Comparison of ENCODE assay signal across 9 cellular contexts in the genomic region with DNA sequence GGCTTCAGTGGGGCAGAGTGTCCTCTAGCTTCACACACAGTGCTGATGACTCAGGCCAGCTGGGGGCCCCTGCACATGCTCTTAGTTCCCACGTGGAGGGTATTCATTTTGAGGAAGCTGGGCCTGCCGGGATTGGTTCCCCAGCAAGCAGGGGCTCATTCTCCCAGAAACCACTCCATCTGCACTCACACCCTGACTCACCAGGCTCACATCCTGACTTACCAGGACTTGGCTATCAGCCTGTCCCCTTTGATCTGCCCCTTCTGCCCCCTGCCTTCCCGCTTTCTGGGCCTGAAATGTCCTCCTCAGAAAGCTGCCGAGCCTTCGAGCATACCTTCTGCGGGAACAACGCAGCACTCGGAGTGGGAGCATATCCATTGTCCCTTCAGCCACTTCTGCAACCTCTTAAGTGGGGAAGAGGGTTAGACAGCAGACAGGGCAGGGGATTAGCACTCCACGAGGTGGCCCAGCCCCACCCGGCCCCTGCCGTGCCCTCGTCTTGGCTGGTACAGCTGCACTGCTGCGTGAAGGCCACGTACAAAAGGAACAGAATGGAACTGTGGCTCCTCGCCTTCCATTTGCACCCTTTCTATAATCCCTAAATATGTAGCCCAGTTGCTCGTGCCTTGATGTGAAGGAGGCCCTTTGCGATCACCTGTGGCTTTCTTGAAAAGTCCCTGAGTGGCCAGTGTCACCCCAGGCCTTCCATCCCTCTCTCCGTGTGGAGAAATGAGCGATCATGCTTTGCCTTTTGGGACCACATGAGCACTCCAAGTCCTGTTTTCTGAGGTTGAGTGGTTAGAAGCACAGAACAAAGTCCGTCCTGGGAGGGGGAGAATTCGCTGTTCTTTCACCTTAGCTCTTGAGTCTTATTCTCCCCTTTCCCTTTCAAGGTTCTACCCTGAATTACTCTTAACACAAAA. TPM values are rescaled to one million over a fixed set of nuclear protein-coding genes. Genes with fewer than 3 reads are reported as not detected.
DNase-seq lines count a peak whose midpoint lies in the region; ATAC-seq and TF ChIP-seq lines count a peak whose summit lies in the region.
"Had no signal": no experiment of that assay in that cellular context is flagged by ENCODE, and none has a peak within 500 bp of the region (broad histone marks: within the 10 kb centered on the region; RNA-seq: fewer than 3 reads in every experiment).

No MANE protein-coding gene starts in this region.

- no peak for TF ChIP-seq EP300 in sigmoid colon (IDR thresholded peaks at IDR 0.05)

- TF ChIP-seq CTCF in RWPE2 (IDR thresholded peaks at IDR 0.05; ENCODE audit: poor library complexity, severe bottlenecking): no peak
- no peak for TF ChIP-seq CTCF in esophagus squamous epithelium (IDR thresholded peaks at IDR 0.05)
- no peak for TF ChIP-seq CTCF in sigmoid colon (IDR thresholded peaks at IDR 0.05)

- intact Hi-C loops in esophagus squamous epithelium (cut with DNase I) (no loop called here), sigmoid colon (cut with DNase I) (loop anchor here (2.0 to 10.0 kb wide), 2 partner anchors 25 to 63 kb away; partner anchors contain the start of genes DDX54 and RITA1), posterior cingulate gyrus (cut with DNase I) (no loop called here)

- H3K9me3 ChIP-seq in RWPE2 (ENCODE audit: severe bottlenecking): no peaks in the 10 kb centered on the region
- H3K9me3 ChIP-seq in esophagus squamous epithelium: no peaks in the 10 kb centered on the region
- H3K9me3 ChIP-seq in sigmoid colon: no peaks in the 10 kb centered on the region

- H3K27me3 ChIP-seq in RWPE2 (ENCODE audit: insufficient read depth, poor library complexity, severe bottlenecking) (no peaks in the 10 kb centered on the region), esophagus squamous epithelium (no peaks in the 10 kb centered on the region), sigmoid colon (no peaks in the 10 kb centered on the region)

- peak overlapping the region; percentile 98 for H3K27ac ChIP-seq in RWPE2 (ENCODE audit: poor library complexity, severe bottlenecking)
- H3K27ac ChIP-seq in esophagus squamous epithelium: peak overlapping the region; percentile 84 to 95 (median 90)
- peak overlapping the region; percentile 71 to 86 (median 82) for H3K27ac ChIP-seq in sigmoid colon

- TF ChIP-seq POLR2A in esophagus squamous epithelium (IDR thresholded peaks at IDR 0.05) (no peak), sigmoid colon (IDR thresholded peaks at IDR 0.05) (no peak)

- peaks cover 32% of the 10 kb centered on the region for H3K36me3 ChIP-seq in RWPE2 (ENCODE audit: low read depth)
- H3K36me3 ChIP-seq in esophagus squamous epithelium: peaks cover 0 to 51% (median 0%) of the 10 kb centered on the region in 3 donors
- H3K36me3 ChIP-seq in sigmoid colon: peaks cover 0 to 21% (median 6%) of the 10 kb centered on the region in 4 donors

- DNase-seq in ELR (ENCODE audit: low read depth) (peak; percentile 70), RWPE2 (ENCODE audit: low spot score) (no peak), esophagus squamous epithelium (lab: John Stamatoyannopoulos, UW) (no peak), sigmoid colon (no peak), activated gamma-delta T cell (lab: John Stamatoyannopoulos, UW) (no peak), posterior cingulate gyrus (no peak)
- no peak for DNase-seq in central memory CD4-positive, alpha-beta T cell
- DNase-seq: activated naive CD4-positive, alpha-beta T cell treated with anti-CD3 and anti-CD28 coated beads, Interleukin-2, amount 10 ng/mL, durations not matched to agents 7 days and 5 days had no signal

- WGBS in esophagus squamous epithelium, 2 donors: 82 to 92% methylated on average over 17 to 21 of the region's 21 CpGs
- WGBS in sigmoid colon, 2 donors: 84 to 88% methylated on average over 21 of the region's 21 CpGs

- no peak; the same call in 2 of the 3 replicates for ATAC-seq in RWPE2 (ENCODE audit: low read depth)
- no peak for ATAC-seq in HG03378 (IDR thresholded peaks at IDR 0.05; ENCODE audit: unreplicated experiment)

- no peak overlapping the region for H3K4me3 ChIP-seq in RWPE2 (ENCODE audit: severe bottlenecking)
- no peak overlapping the region for H3K4me3 ChIP-seq in esophagus squamous epithelium
- no peak overlapping the region for H3K4me3 ChIP-seq in sigmoid colon

- peaks cover 46% of the 10 kb centered on the region for H3K4me1 ChIP-seq in RWPE2 (ENCODE audit: insufficient read depth, poor library complexity, severe bottlenecking)
- peaks cover 43 to 58% (median 45%) of the 10 kb centered on the region in 3 donors for H3K4me1 ChIP-seq in esophagus squamous epithelium
- peaks cover 6 to 46% (median 41%) of the 10 kb centered on the region in 4 donors for H3K4me1 ChIP-seq in sigmoid colon

RNA-seq across cellular contexts. Expression of gene TPCN1, which starts 26.1 kb away (rescaled TPM):
- total RNA-seq in esophagus squamous epithelium: 10 to 100 TPM; 15.5 to 48.8 (median 34.5) TPM
- 10 to 100 TPM; 25.7 to 51.5 (median 28.9) TPM for total RNA-seq in sigmoid colon
- polyA plus RNA-seq in sigmoid colon: 10 to 100 TPM in 1 of 3 donors, 1 to 10 TPM in 2; 6.0 to 51.0 (median 9.7) TPM
